In the genomic region with DNA sequence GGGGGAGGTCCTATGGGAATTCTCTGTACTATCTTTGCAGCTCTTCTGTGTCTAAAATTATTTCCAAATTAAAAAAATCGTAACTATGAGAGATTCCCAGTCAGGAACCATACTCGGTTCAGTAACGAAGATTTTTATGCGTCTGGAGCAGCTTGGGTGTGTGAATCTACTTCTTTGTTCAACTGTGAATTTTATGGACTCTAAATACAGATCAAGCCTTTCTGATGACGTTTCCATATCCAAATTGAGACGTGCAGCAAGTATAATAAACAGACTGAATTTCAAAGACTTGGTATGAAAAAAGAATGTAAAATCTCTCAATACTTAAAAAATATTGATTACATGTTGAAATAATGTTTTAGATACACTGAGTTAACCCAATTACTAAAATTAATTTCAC, we compare ENCODE assay signal across 23 cellular contexts. TPM values are rescaled to one million over a fixed set of nuclear protein-coding genes. Genes with fewer than 3 reads are reported as not detected.
DNase-seq lines count a peak whose midpoint lies in the region; ATAC-seq, FAIRE-seq and TF ChIP-seq lines count a peak whose summit lies in the region.
"Had no signal": no experiment of that assay in that cellular context is flagged by ENCODE, and none has a peak within 500 bp of the region (broad histone marks: within the 10 kb centered on the region; RNA-seq: fewer than 3 reads in every experiment).

No MANE protein-coding gene starts in this region.

- peak overlapping the region; percentile 18 for H3K4me2 ChIP-seq in astrocyte (ENCODE audit: low read length)

- TF ChIP-seq CTCF in astrocyte (IDR thresholded peaks at IDR 0.05; ENCODE audit: insufficient read depth, low read depth, low read length) (no peak), esophagus squamous epithelium (IDR thresholded peaks at IDR 0.05) (no peak)

- H3K4me3 ChIP-seq in astrocyte (ENCODE audit: insufficient read depth, low read depth, low read length) = no peak overlapping the region
- no peak overlapping the region for H3K4me3 ChIP-seq in esophagus squamous epithelium
- H3K4me3 ChIP-seq: esophagus muscularis mucosa, K562, vagina had no signal

- H3K27me3 ChIP-seq in astrocyte (ENCODE audit: insufficient read depth, low read length) (no peaks in the 10 kb centered on the region), esophagus squamous epithelium (no peaks in the 10 kb centered on the region)
- H3K27me3 ChIP-seq: esophagus muscularis mucosa, vagina had no signal

- H2AFZ ChIP-seq in astrocyte (ENCODE audit: low read depth, low read length) = no peak overlapping the region

- H4K20me1 ChIP-seq in astrocyte (ENCODE audit: insufficient read depth, low read length) = peaks cover 86% of the 10 kb centered on the region

- no peak overlapping the region for H3K4me3 Mint-ChIP-seq in astrocyte (ENCODE audit: unreplicated experiment)
- no peak overlapping the region for H3K4me3 Mint-ChIP-seq in stimulated activated effector memory CD8-positive, alpha-beta T cell treated with anti-CD3 and anti-CD28 coated beads, Interleukin-12 subunit alpha, Interleukin-12 subunit beta, amount 100 ng/mL, for 72 hours
- H3K4me3 Mint-ChIP-seq: CD8-positive, alpha-beta memory T cell; central memory CD8-positive, alpha-beta T cell; natural killer cell treated with Interleukin-12 subunit alpha and Interleukin-12 subunit beta and Interleukin-15 and Interleukin-18, amount 100 ng/mL, for 72 hours; T-helper 2 cell treated with Interferon-gamma antibody and Interleukin-4, amounts not matched to agents 5 μg/mL and 100 μg/mL, for 36 hours had no signal

- 51 to 79% methylated on average over 6 of the region's 6 CpGs for WGBS in esophagus squamous epithelium, 2 donors

- H3K36me3 ChIP-seq in astrocyte (ENCODE audit: insufficient read depth, low read length) (no peaks in the 10 kb centered on the region), esophagus squamous epithelium (peaks cover 0 to 27% (median 0%) of the 10 kb centered on the region in 3 donors)
- H3K36me3 ChIP-seq: esophagus muscularis mucosa, vagina had no signal

- H3K9me3 Mint-ChIP-seq in astrocyte (ENCODE audit: unreplicated experiment) = no peaks in the 10 kb centered on the region
- H3K9me3 Mint-ChIP-seq in stimulated activated effector memory CD8-positive, alpha-beta T cell treated with anti-CD3 and anti-CD28 coated beads, Interleukin-12 subunit alpha, Interleukin-12 subunit beta, amount 100 ng/mL, for 72 hours = no peaks in the 10 kb centered on the region
- H3K9me3 Mint-ChIP-seq: CD8-positive, alpha-beta memory T cell; central memory CD8-positive, alpha-beta T cell; natural killer cell treated with Interleukin-12 subunit alpha and Interleukin-12 subunit beta and Interleukin-15 and Interleukin-18, amount 100 ng/mL, for 72 hours; T-helper 2 cell treated with Interferon-gamma antibody and Interleukin-4, amounts not matched to agents 5 μg/mL and 100 μg/mL, for 36 hours had no signal

- intact Hi-C loops in esophagus squamous epithelium (cut with DNase I) = no loop called here

- H3K4me1 ChIP-seq in astrocyte (ENCODE audit: insufficient read depth, low read length) (peaks cover 42% of the 10 kb centered on the region), esophagus squamous epithelium (peaks cover 0 to 37% (median 13%) of the 10 kb centered on the region in 3 donors)

- no peak overlapping the region for H3K27ac Mint-ChIP-seq in astrocyte (ENCODE audit: unreplicated experiment)
- peak overlapping the region; percentile 45 for H3K27ac Mint-ChIP-seq in stimulated activated effector memory CD8-positive, alpha-beta T cell treated with anti-CD3 and anti-CD28 coated beads, Interleukin-12 subunit alpha, Interleukin-12 subunit beta, amount 100 ng/mL, for 72 hours
- H3K27ac Mint-ChIP-seq: T-helper 2 cell treated with Interferon-gamma antibody and Interleukin-4, amounts not matched to agents 5 μg/mL and 100 μg/mL, for 36 hours had no signal

- H3K27ac ChIP-seq in astrocyte (ENCODE audit: low read depth, low read length) = peak overlapping the region; percentile 30
- no peak overlapping the region for H3K27ac ChIP-seq in esophagus squamous epithelium
- H3K27ac ChIP-seq: vagina had no signal

- H3K27me3 Mint-ChIP-seq in astrocyte (ENCODE audit: low read depth, unreplicated experiment) = no peaks in the 10 kb centered on the region
- H3K27me3 Mint-ChIP-seq: central memory CD8-positive, alpha-beta T cell; natural killer cell treated with Interleukin-12 subunit alpha and Interleukin-12 subunit beta and Interleukin-15 and Interleukin-18, amount 100 ng/mL, for 72 hours had no signal

- peaks cover 14% of the 10 kb centered on the region for H3K4me1 Mint-ChIP-seq in astrocyte (ENCODE audit: low read depth, unreplicated experiment)
- peaks cover 53% of the 10 kb centered on the region for H3K4me1 Mint-ChIP-seq in stimulated activated effector memory CD8-positive, alpha-beta T cell treated with anti-CD3 and anti-CD28 coated beads, Interleukin-12 subunit alpha, Interleukin-12 subunit beta, amount 100 ng/mL, for 72 hours

- DNase-seq in GM19239 (ENCODE audit: insufficient read length, low spot score) (no peak), astrocyte (ENCODE audit: low read depth) (no peak), iris pigment epithelial cell (ENCODE audit: low read depth) (peak; percentile 55), NCI-H748 (lab: John Stamatoyannopoulos, UW; ENCODE audit: unreplicated experiment) (no peak), esophagus squamous epithelium (lab: John Stamatoyannopoulos, UW) (no peak)
- DNase-seq in stimulated activated effector memory CD8-positive, alpha-beta T cell treated with anti-CD3 and anti-CD28 coated beads, Interleukin-12 subunit alpha, Interleukin-12 subunit beta, amount 100 ng/mL, for 72 hours (ENCODE audit: low spot score in 2 of 2) = no peak
- DNase-seq: activated CD4-positive, alpha-beta T cell treated with anti-CD3 and anti-CD28 coated beads, Interleukin-2, amount 50 U/mL, for 48 hours; activated CD4-positive, CD25-positive, alpha-beta regulatory T cell; activated gamma-delta T cell; CD8-positive, alpha-beta memory T cell; effector CD4-positive, alpha-beta T cell; HCEC 1CT; left cardiac atrium; NCI-H1694; NCI-H2171 treated with DMSO at 0.1 percent for 48 hours; NCI-H526 treated with DMSO at 0.1 percent for 48 hours had no signal

- no peak for TF ChIP-seq POLR2A in esophagus squamous epithelium (IDR thresholded peaks at IDR 0.05)

- no peak for ATAC-seq in stimulated activated effector memory CD8-positive, alpha-beta T cell treated with anti-CD3 and anti-CD28 coated beads, Interleukin-12 subunit alpha, Interleukin-12 subunit beta, amount 100 ng/mL, for 72 hours
- ATAC-seq in HG02623 (IDR thresholded peaks at IDR 0.05; ENCODE audit: unreplicated experiment) = no peak
- ATAC-seq: K562; natural killer cell treated with Interleukin-12 subunit alpha and Interleukin-12 subunit beta and Interleukin-15 and Interleukin-18, amount 100 ng/mL, for 72 hours had no signal

- H3K9ac ChIP-seq in astrocyte (ENCODE audit: low read length) = no peak overlapping the region

- peaks cover 89% of the 10 kb centered on the region for H3K79me2 ChIP-seq in astrocyte (ENCODE audit: insufficient read depth, low read length)

- H3K36me3 Mint-ChIP-seq in astrocyte (ENCODE audit: low read depth, unreplicated experiment) = peaks cover 12% of the 10 kb centered on the region
- peaks cover 21% of the 10 kb centered on the region for H3K36me3 Mint-ChIP-seq in stimulated activated effector memory CD8-positive, alpha-beta T cell treated with anti-CD3 and anti-CD28 coated beads, Interleukin-12 subunit alpha, Interleukin-12 subunit beta, amount 100 ng/mL, for 72 hours
- H3K36me3 Mint-ChIP-seq: natural killer cell treated with Interleukin-12 subunit alpha and Interleukin-12 subunit beta and Interleukin-15 and Interleukin-18, amount 100 ng/mL, for 72 hours had no signal

- H3K9me3 ChIP-seq in astrocyte (ENCODE audit: insufficient read depth, low read depth, low read length) (no peaks in the 10 kb centered on the region), esophagus squamous epithelium (no peaks in the 10 kb centered on the region)
- H3K9me3 ChIP-seq: esophagus muscularis mucosa, vagina had no signal

- FAIRE-seq in GM19239 (lab: Jason Lieb, UNC) (peak; percentile 21), astrocyte (lab: Jason Lieb, UNC) (no peak)

RNA-seq across cellular contexts. Expression of a gene that starts 30.9 kb away (rescaled TPM):
- 41.6 and 46.0 TPM in 2 replicates for total RNA-seq in astrocyte
- total RNA-seq in esophagus squamous epithelium = 10 to 100 TPM; 10.3 to 20.1 (median 12.7) TPM
